8 cellular contexts compared by ENCODE assay signal in genomic region chr18:69935319-69936190, GRCh38. TPM values are rescaled to one million over a fixed set of nuclear protein-coding genes. Genes with fewer than 3 reads are reported as not detected.
DNase-seq lines count a peak whose midpoint lies in the region; ATAC-seq, FAIRE-seq and TF ChIP-seq lines count a peak whose summit lies in the region.

No MANE protein-coding gene starts in this region.

- peak overlapping the region; percentile 54 for H3K18ac ChIP-seq in mesendoderm (ENCODE audit: low read length)

- peak; percentile 83 for DNase-seq in activated CD8-positive, alpha-beta memory T cell treated with anti-CD3 and anti-CD28 coated beads, Interleukin-2, amount 50 U/mL, for 48 hours
- peak; percentile 96 for DNase-seq in mesendoderm
- DNase-seq in transverse colon = peak; percentile 51
- no peak for DNase-seq in NCI-H2029 (lab: John Stamatoyannopoulos, UW)
- no peak for DNase-seq in RCC 7860 (ENCODE audit: low spot score)
- no peak for DNase-seq in SIG-M5 treated with dmso at 0.1 percent for 504 hours (lab: John Stamatoyannopoulos, UW; ENCODE audit: unreplicated experiment)

- in situ Hi-C loops in transverse colon (cut with MboI; ENCODE audit: low pct_ligation_motif_present in 1 of 4, low pct_unique_long_range_greater_than_20kb in 1 of 4, low sequenced_read_pairs in 3 of 4) = no loop called here

- peak overlapping the region; percentile 51 for H3K56ac ChIP-seq in mesendoderm (ENCODE audit: low read length)

- no peak for TF ChIP-seq EP300 in transverse colon (IDR thresholded peaks at IDR 0.05; ENCODE audit: low read depth)

- H2AK5ac ChIP-seq in mesendoderm (ENCODE audit: low read length) = no peak overlapping the region

- no CpG with 5 or more reads among the region's 12 CpGs for WGBS in mesendoderm (ENCODE audit: extremely low coverage, insufficient coverage, low lambda C conversion rate)
- WGBS in transverse colon (ENCODE audit: low coverage in 1 of 2), 2 donors = 74 to 92% methylated on average over 8 to 12 of the region's 12 CpGs

- H3K27me3 ChIP-seq in mesendoderm (ENCODE audit: insufficient read depth, low read length, poor library complexity) (no peaks in the 10 kb centered on the region), transverse colon (no peaks in the 10 kb centered on the region)

- TF ChIP-seq CTCF in transverse colon (IDR thresholded peaks at IDR 0.05) = no peak

- H3K4ac ChIP-seq in mesendoderm (ENCODE audit: low read depth, low read length) = peak overlapping the region; percentile 64

- peaks cover 11% of the 10 kb centered on the region for H3K4me1 ChIP-seq in mesendoderm (ENCODE audit: control insufficient read depth, low read depth, low read length)
- H3K4me1 ChIP-seq in transverse colon = peaks cover 0 to 4% (median 2%) of the 10 kb centered on the region in 4 donors

- H2BK120ac ChIP-seq in mesendoderm (ENCODE audit: low read depth, low read length) = peak overlapping the region; percentile 84

- H3K79me1 ChIP-seq in mesendoderm (ENCODE audit: low read length) = no peaks in the 10 kb centered on the region

- H3K4me3 ChIP-seq in mesendoderm (ENCODE audit: low read length) (no peak overlapping the region), transverse colon (no peak overlapping the region)

- H3K27ac ChIP-seq in mesendoderm (ENCODE audit: low read depth, low read length) (peak overlapping the region; percentile 36), transverse colon (peak overlapping the region in 1 of 4 donors; percentile 20)

- no peak overlapping the region for H3K23ac ChIP-seq in mesendoderm (ENCODE audit: low read length)

- ATAC-seq in GM19455 (IDR thresholded peaks at IDR 0.05; ENCODE audit: unreplicated experiment) = peak; percentile 88
- peak; percentile 95 for ATAC-seq in HG03442 (IDR thresholded peaks at IDR 0.05; ENCODE audit: unreplicated experiment)

- H3K36me3 ChIP-seq in mesendoderm (ENCODE audit: control insufficient read depth, insufficient read depth, low read length) (no peaks in the 10 kb centered on the region), transverse colon (no peaks in the 10 kb centered on the region)

- no peak overlapping the region for H3K4me2 ChIP-seq in mesendoderm (ENCODE audit: low read length)

- peak overlapping the region; percentile 21 for H2BK15ac ChIP-seq in mesendoderm (replicated peaks; ENCODE audit: low read depth)

- no peak overlapping the region for H4K5ac ChIP-seq in mesendoderm (ENCODE audit: low read length)

- TF ChIP-seq POLR2A in transverse colon (IDR thresholded peaks at IDR 0.05) = no peak

- no peak for FAIRE-seq in RCC 7860 (lab: Jason Lieb, UNC)

- H3K9ac ChIP-seq in mesendoderm (ENCODE audit: low read length) = no peak overlapping the region

- H3K9me3 ChIP-seq in transverse colon = no peaks in the 10 kb centered on the region

- H2BK5ac ChIP-seq in mesendoderm (ENCODE audit: low read length) = peak overlapping the region; percentile 74

- H4K8ac ChIP-seq in mesendoderm (ENCODE audit: low read depth, low read length) = no peak overlapping the region

- H3K79me2 ChIP-seq in mesendoderm (ENCODE audit: control insufficient read depth, insufficient read depth, low read length) = no peaks in the 10 kb centered on the region

- intact Hi-C loops in transverse colon (cut with DNase I; ENCODE audit: low total_unique reads) = no loop called here

RNA-seq across cellular contexts. Expression of gene CD226, which starts 12.1 kb away (rescaled TPM):
- 0.29 TPM for polyA plus RNA-seq in mesendoderm (2013, experiment 1 of 2)
- 0.25 TPM for polyA plus RNA-seq in mesendoderm (2013, experiment 2 of 2)
- total RNA-seq in transverse colon = 10 to 100 TPM in 1 of 4 donors, 1 to 10 TPM in 2, under 1 TPM in 1; 0.96 to 16.8 (median 4.0) TPM

Comparison
In these comparisons a context has a peak if more than half of its experiments do, and no peak if none do; other contexts are left out.
1. DNase-seq: peak in activated CD8-positive, alpha-beta memory T cell treated with anti-CD3 and anti-CD28 coated beads, Interleukin-2, amount 50 U/mL, for 48 hours (single experiment), mesendoderm (single experiment) and transverse colon (single experiment); none in NCI-H2029 (single experiment), RCC 7860 (single experiment) and SIG-M5 treated with dmso at 0.1 percent for 504 hours (single experiment).